ENCODE assay signal across 25 cellular contexts in genomic region chr11:124277207-124277606, GRCh38. TPM values are rescaled to one million over a fixed set of nuclear protein-coding genes. Genes with fewer than 3 reads are reported as not detected.
DNase-seq lines count a peak whose midpoint lies in the region; ATAC-seq, FAIRE-seq and TF ChIP-seq lines count a peak whose summit lies in the region.
"Had no signal": no experiment of that assay in that cellular context is flagged by ENCODE, and none has a peak within 500 bp of the region (broad histone marks: within the 10 kb centered on the region; RNA-seq: fewer than 3 reads in every experiment).

No MANE protein-coding gene starts in this region.

- no peak overlapping the region for H3K4ac ChIP-seq in H1 (replicated peaks; ENCODE audit: insufficient read length, low read depth, low read length)

- peak overlapping the region; percentile 61; the same call in 1 of the 2 replicates for H2BK15ac ChIP-seq in H1 (ENCODE audit: low read length)

- H2AK5ac ChIP-seq in H1 (ENCODE audit: low read depth, low read length), result no peak overlapping the region

- intact Hi-C loops in Right ventricle myocardium inferior (cut with DNase I) (no loop called here), heart right ventricle (cut with DNase I) (no loop called here)

- H3K4me1 ChIP-seq in heart right ventricle (no peaks in the 10 kb centered on the region), H1 (replicated peaks in 1 of 4; ENCODE audit: control insufficient read depth in 3 of 4, insufficient read depth in 4 of 4, low read length in 3 of 4) (peaks cover 0 to 3% (median 0%) of the 10 kb centered on the region in 4 experiments; a peak in 1 of 7 replicates), mucosa of rectum (ENCODE audit: control insufficient read depth in 2 of 2, insufficient read depth in 2 of 2, low read length in 2 of 2) (no peaks in the 10 kb centered on the region)
- H3K4me1 ChIP-seq in CD8-positive, alpha-beta memory T cell (ENCODE audit: insufficient read depth, low read length), result no peaks in the 10 kb centered on the region

- CTCF ChIA-PET in H1 (lab: Charles Lee; ENCODE audit: partially characterized antibody), result interaction anchor here (0.6 to 2.5 kb wide), 13 partner anchors 22 to 208 kb away, joined by 3 to 13 read pairs (median 4); partner anchors contain the start of genes OR8G5 and VWA5A
- CTCF ChIA-PET in CD8-positive, alpha-beta memory T cell (lab: Charles Lee), result no interaction called here

- TF ChIP-seq RAD21 in H1 (IDR thresholded peaks at IDR 0.05 in 1 of 2, conservative IDR thresholded peaks at IDR 0.05 in 1 of 2; ENCODE audit: low read depth in 2 of 2, low read length in 2 of 2), result no peak

- POLR2A ChIA-PET in H1 (lab: Charles Lee; ENCODE audit: partially characterized antibody), result interaction anchor here (1.0 kb wide), 1 partner anchor 148 kb away, joined by 3 read pairs; no protein-coding TSS in a partner anchor
- POLR2A ChIA-PET in CD8-positive, alpha-beta memory T cell (lab: Charles Lee), result no interaction called here

- H3K4me3 ChIP-seq in heart right ventricle (no peak overlapping the region), H1 (ENCODE audit: extremely low read depth in 1 of 4, insufficient read depth in 2 of 4, low read depth in 3 of 4, low read length in 4 of 4) (no peak overlapping the region), mucosa of rectum (ENCODE audit: low read length in 2 of 2) (no peak overlapping the region)
- H3K4me3 ChIP-seq in CD8-positive, alpha-beta memory T cell (ENCODE audit: low read length), result no peak overlapping the region
- H3K4me3 ChIP-seq: K562 had no signal

- no peak for TF ChIP-seq EP300 in H1 (IDR thresholded peaks at IDR 0.05; ENCODE audit: borderline replicate concordance in 1 of 2, low read depth in 2 of 2, low read length in 2 of 2)

- no peak overlapping the region for H4K5ac ChIP-seq in H1 (ENCODE audit: insufficient read length, low read depth, low read length)

- no peak for TF ChIP-seq POLR2A in H1 (IDR thresholded peaks at IDR 0.05; ENCODE audit: control extremely low read depth in 1 of 2, low read depth in 2 of 2, low read length in 2 of 2)

- no peak overlapping the region for H3K27ac ChIP-seq in heart right ventricle
- no peak overlapping the region for H3K27ac ChIP-seq in H1 (ENCODE audit: low read depth, low read length)
- peak overlapping the region; percentile 27 to 35 for H3K27ac ChIP-seq in mucosa of rectum (ENCODE audit: low read depth in 2 of 2, low read length in 2 of 2)
- H3K27ac ChIP-seq in CD8-positive, alpha-beta memory T cell (ENCODE audit: low read depth, low read length), result no peak overlapping the region
- H3K27ac ChIP-seq: C4-2B had no signal

- no peak for FAIRE-seq in H1 (lab: Jason Lieb, UNC)
- FAIRE-seq: D721Med, GM18507, H54, K562 had no signal

- H3K27me3 ChIP-seq in heart right ventricle (no peaks in the 10 kb centered on the region), H1 (replicated peaks in 1 of 4; ENCODE audit: control insufficient read depth in 3 of 4, extremely low read depth in 1 of 4, insufficient read depth in 3 of 4, low read length in 3 of 4) (no peaks in the 10 kb centered on the region), mucosa of rectum (ENCODE audit: control insufficient read depth in 2 of 2, insufficient read depth in 2 of 2, low read length in 2 of 2) (no peaks in the 10 kb centered on the region)
- H3K27me3 ChIP-seq in CD8-positive, alpha-beta memory T cell (ENCODE audit: insufficient read depth, low read length, poor library complexity, severe bottlenecking), result no peaks in the 10 kb centered on the region

- TF ChIP-seq CTCF in heart right ventricle (IDR thresholded peaks at IDR 0.05), result no peak
- peak in 1 of 3 experiments; percentile 3; a peak in 1 of 4 replicates for TF ChIP-seq CTCF in H1 (IDR thresholded peaks at IDR 0.05; ENCODE audit: control extremely low read depth in 1 of 3, insufficient read depth in 1 of 3, low read depth in 1 of 3, low read length in 3 of 3)

- no peak overlapping the region for H2BK20ac ChIP-seq in H1 (ENCODE audit: low read length)

- WGBS in heart right ventricle, 2 donors, result 83 to 90% methylated on average over 3 of the region's 3 CpGs
- WGBS in H1 (ENCODE audit: extremely low coverage in 1 of 2, insufficient coverage in 1 of 2, insufficient read length in 1 of 2, insufficient replicate concordance in 2 of 2, low coverage in 1 of 2, low lambda C conversion rate in 2 of 2, missing lambda C conversion rate in 1 of 2), 2 experiments, result 100% methylated on average over 3 of the region's 3 CpGs; no CpG with 5 or more reads in 1 of the 2 experiments

- no peaks in the 10 kb centered on the region for H3K36me3 ChIP-seq in heart right ventricle
- no peaks in the 10 kb centered on the region for H3K36me3 ChIP-seq in H1 (ENCODE audit: control insufficient read depth in 2 of 4, insufficient read depth in 4 of 4, low read length in 3 of 4)
- no peaks in the 10 kb centered on the region for H3K36me3 ChIP-seq in mucosa of rectum (ENCODE audit: control insufficient read depth in 2 of 2, insufficient read depth in 2 of 2, low read length in 2 of 2)
- H3K36me3 ChIP-seq in CD8-positive, alpha-beta memory T cell (ENCODE audit: insufficient read depth, low read length), result no peaks in the 10 kb centered on the region

- peak overlapping the region; percentile 49; the same call in 1 of the 2 replicates for H2AFZ ChIP-seq in H1 (ENCODE audit: low read length)

- no peaks in the 10 kb centered on the region for H3K79me1 ChIP-seq in H1 (ENCODE audit: low read depth, low read length)

- H3K27me3 Mint-ChIP-seq in CD8-positive, alpha-beta memory T cell, result no peaks in the 10 kb centered on the region

- no peak overlapping the region for H3K14ac ChIP-seq in H1 (ENCODE audit: insufficient read length)

- H2BK5ac ChIP-seq in H1 (ENCODE audit: low read depth, low read length), result no peak overlapping the region

- H4K91ac ChIP-seq in H1 (replicated peaks; ENCODE audit: insufficient read length, low read length), result no peak overlapping the region

- H3K27ac Mint-ChIP-seq in CD8-positive, alpha-beta memory T cell, result no peak overlapping the region

- H2BK120ac ChIP-seq in H1 (replicated peaks; ENCODE audit: low read depth, low read length), result peak overlapping the region; percentile 64

- DNase-seq in Right ventricle myocardium inferior (ENCODE audit: missing footprints) (peak; percentile 65), heart right ventricle (no peak), H1 (ENCODE audit: low read depth in 1 of 2, low spot score in 2 of 2) (no peak), NCI-H146 (lab: John Stamatoyannopoulos, UW) (no peak), epidermal melanocyte (ENCODE audit: insufficient read length, low spot score) (no peak)
- no peak for DNase-seq in CD8-positive, alpha-beta memory T cell
- DNase-seq: 8988T; GDM1; MM.1S; NCI-H1048; NCI-H1417 treated with DMSO at 0.1 percent for 48 hours; NCI-H187 treated with DMSO at 0.1 percent for 48 hours; NCI-H226; NCI-H510A treated with DMSO at 0.1 percent for 48 hours; NCI-H748 treated with DMSO at 0.1 percent for 48 hours; NK-92 treated with Interleukin-12 subunit alpha and Interleukin-12 subunit beta, amount 100 ng/mL, for 24 hours had no signal

- H3K23ac ChIP-seq in H1 (ENCODE audit: insufficient read length), result no peak overlapping the region

- peak overlapping the region; percentile 39; the same call in 1 of the 2 replicates for H2BK12ac ChIP-seq in H1 (ENCODE audit: low read depth, low read length)

- no peak overlapping the region for H3K4me2 ChIP-seq in H1 (ENCODE audit: insufficient read depth in 1 of 2, low read depth in 2 of 2, low read length in 2 of 2)

- peaks cover 0 to 15% (median 7%) of the 10 kb centered on the region in 5 donors for H3K9me3 Mint-ChIP-seq in CD8-positive, alpha-beta memory T cell

- H3K9ac ChIP-seq in H1 (replicated peaks in 1 of 4; ENCODE audit: extremely low read depth in 1 of 4, low read depth in 3 of 4, low read length in 3 of 4) (no peak overlapping the region), mucosa of rectum (ENCODE audit: low read depth in 1 of 2, low read length in 2 of 2) (no peak overlapping the region)

- H3K18ac ChIP-seq in H1 (ENCODE audit: extremely low read depth, low read length), result no peak overlapping the region

- H4K8ac ChIP-seq in H1 (ENCODE audit: extremely low read depth, insufficient read depth, low read length), result no peak overlapping the region

- peaks cover 0 to 21% (median 0%) of the 10 kb centered on the region in 11 donors for H3K9me3 ChIP-seq in heart right ventricle
- no peaks in the 10 kb centered on the region for H3K9me3 ChIP-seq in H1 (ENCODE audit: insufficient read depth in 2 of 2, low read depth in 1 of 2, low read length in 1 of 2)
- no peaks in the 10 kb centered on the region for H3K9me3 ChIP-seq in mucosa of rectum (ENCODE audit: control insufficient read depth in 2 of 2, low read length in 2 of 2)
- H3K9me3 ChIP-seq in CD8-positive, alpha-beta memory T cell (ENCODE audit: low read length), result no peaks in the 10 kb centered on the region

- ATAC-seq in Right ventricle myocardium inferior (no peak), heart right ventricle (no peak)
- ATAC-seq: K562, Panc1, SK-N-SH treated with all-trans-retinoic acid at 6 μM for 48 hours had no signal

- no peaks in the 10 kb centered on the region for H3K36me3 Mint-ChIP-seq in CD8-positive, alpha-beta memory T cell

- no peaks in the 10 kb centered on the region for H3K79me2 ChIP-seq in H1 (ENCODE audit: control insufficient read depth in 1 of 2, insufficient read depth in 2 of 2, low read length in 2 of 2)

- H3K56ac ChIP-seq in H1 (replicated peaks; ENCODE audit: insufficient read length, low read depth, low read length), result no peak overlapping the region

- H3K23me2 ChIP-seq in H1 (ENCODE audit: low read depth, low read length), result no peaks in the 10 kb centered on the region

- no peaks in the 10 kb centered on the region for H3K4me1 Mint-ChIP-seq in CD8-positive, alpha-beta memory T cell

- H3K4me3 Mint-ChIP-seq in CD8-positive, alpha-beta memory T cell, result no peak overlapping the region

- H4K20me1 ChIP-seq in H1 (replicated peaks in 1 of 2; ENCODE audit: control insufficient read depth in 1 of 2, insufficient read depth in 2 of 2, low read length in 2 of 2), result no peaks in the 10 kb centered on the region

RNA-seq across cellular contexts. Expression of gene OR8G5, which starts 21.0 kb away (rescaled TPM):
- total RNA-seq in Right ventricle myocardium inferior (not detected), heart right ventricle (not detected)
- polyA plus RNA-seq in heart right ventricle (not detected), H1 (2011; rRNA removed) (not detected in 2 replicates)
- not detected in 2 replicates for total RNA-seq in H1 (2021; fragmentation: NEBNext Ultra II Directional; extraction: Animal tissue kit (Norgen Biotek cat#: 25700))
- polyA plus RNA-seq in H1 (2011; cell fraction: cytosol; rRNA removed), result not detected
- polyA plus RNA-seq in H1 (2011; cell fraction: nucleus; rRNA removed), result not detected
- not detected in 4 replicates for polyA plus RNA-seq in H1 (2012, experiment 1 of 2)
- not detected for polyA plus RNA-seq in H1 (2012, experiment 2 of 2)
- polyA plus RNA-seq in H1 (2013, experiment 1 of 2), result not detected
- polyA plus RNA-seq in H1 (2013, experiment 2 of 2), result not detected
- not detected in 2 replicates for polyA minus RNA-seq in H1 (2011; rRNA and poly(A)+ RNA removed)
- polyA minus RNA-seq in H1 (2011; cell fraction: cytosol; rRNA and poly(A)+ RNA removed), result not detected
- not detected for polyA minus RNA-seq in H1 (2011; cell fraction: nucleus; rRNA and poly(A)+ RNA removed)
- total RNA-seq in CD8-positive, alpha-beta memory T cell, result not detected
- polyA plus RNA-seq in CD8-positive, alpha-beta memory T cell, result not detected
- total RNA-seq: LHCN-M2 had no signal

RNA-seq across cellular contexts. Expression of gene OR8G1, which starts 36.3 kb away (rescaled TPM):
- total RNA-seq in Right ventricle myocardium inferior (not detected), heart right ventricle (not detected)
- polyA plus RNA-seq in heart right ventricle (not detected), H1 (2011; rRNA removed) (not detected in 2 replicates)
- not detected in 2 replicates for total RNA-seq in H1 (2021; fragmentation: NEBNext Ultra II Directional; extraction: Animal tissue kit (Norgen Biotek cat#: 25700))
- polyA plus RNA-seq in H1 (2011; cell fraction: cytosol; rRNA removed), result not detected
- not detected for polyA plus RNA-seq in H1 (2011; cell fraction: nucleus; rRNA removed)
- not detected in 4 replicates for polyA plus RNA-seq in H1 (2012, experiment 1 of 2)
- polyA plus RNA-seq in H1 (2012, experiment 2 of 2), result not detected
- polyA plus RNA-seq in H1 (2013, experiment 1 of 2), result not detected
- not detected for polyA plus RNA-seq in H1 (2013, experiment 2 of 2)
- not detected in 2 replicates for polyA minus RNA-seq in H1 (2011; rRNA and poly(A)+ RNA removed)
- polyA minus RNA-seq in H1 (2011; cell fraction: cytosol; rRNA and poly(A)+ RNA removed), result not detected
- polyA minus RNA-seq in H1 (2011; cell fraction: nucleus; rRNA and poly(A)+ RNA removed), result not detected
- total RNA-seq in CD8-positive, alpha-beta memory T cell, result not detected
- not detected for polyA plus RNA-seq in CD8-positive, alpha-beta memory T cell
- total RNA-seq: LHCN-M2 had no signal

RNA-seq across cellular contexts. Expression of gene OR8D1, which starts 36.5 kb away (rescaled TPM):
- not detected for total RNA-seq in Right ventricle myocardium inferior
- total RNA-seq in heart right ventricle, result not detected
- polyA plus RNA-seq in heart right ventricle, result not detected
- total RNA-seq in H1 (2021; fragmentation: NEBNext Ultra II Directional; extraction: Animal tissue kit (Norgen Biotek cat#: 25700)), result not detected in 2 replicates
- polyA plus RNA-seq in H1 (2011; rRNA removed), result not detected in 2 replicates
- not detected for polyA plus RNA-seq in H1 (2011; cell fraction: cytosol; rRNA removed)
- polyA plus RNA-seq in H1 (2011; cell fraction: nucleus; rRNA removed), result not detected
- polyA plus RNA-seq in H1 (2012, experiment 1 of 2), result not detected in 4 replicates
- not detected for polyA plus RNA-seq in H1 (2012, experiment 2 of 2)
- polyA plus RNA-seq in H1 (2013, experiment 1 of 2), result not detected
- not detected for polyA plus RNA-seq in H1 (2013, experiment 2 of 2)
- not detected in 2 replicates for polyA minus RNA-seq in H1 (2011; rRNA and poly(A)+ RNA removed)
- not detected for polyA minus RNA-seq in H1 (2011; cell fraction: cytosol; rRNA and poly(A)+ RNA removed)
- not detected for polyA minus RNA-seq in H1 (2011; cell fraction: nucleus; rRNA and poly(A)+ RNA removed)
- total RNA-seq in CD8-positive, alpha-beta memory T cell, result not detected
- not detected for polyA plus RNA-seq in CD8-positive, alpha-beta memory T cell
- total RNA-seq: K562, LHCN-M2 had no signal

RNA-seq across cellular contexts. Expression of gene OR8D2, which starts 42.8 kb away (rescaled TPM):
- not detected for total RNA-seq in Right ventricle myocardium inferior
- total RNA-seq in heart right ventricle, result not detected
- polyA plus RNA-seq in heart right ventricle, result not detected
- total RNA-seq in H1 (2021; fragmentation: NEBNext Ultra II Directional; extraction: Animal tissue kit (Norgen Biotek cat#: 25700)), result not detected in 2 replicates
- not detected in 2 replicates for polyA plus RNA-seq in H1 (2011; rRNA removed)
- not detected for polyA plus RNA-seq in H1 (2011; cell fraction: cytosol; rRNA removed)
- not detected for polyA plus RNA-seq in H1 (2011; cell fraction: nucleus; rRNA removed)
- polyA plus RNA-seq in H1 (2012, experiment 1 of 2), result not detected in 4 replicates
- polyA plus RNA-seq in H1 (2012, experiment 2 of 2), result not detected
- not detected for polyA plus RNA-seq in H1 (2013, experiment 1 of 2)
- polyA plus RNA-seq in H1 (2013, experiment 2 of 2), result not detected
- not detected in 2 replicates for polyA minus RNA-seq in H1 (2011; rRNA and poly(A)+ RNA removed)
- not detected for polyA minus RNA-seq in H1 (2011; cell fraction: cytosol; rRNA and poly(A)+ RNA removed)
- not detected for polyA minus RNA-seq in H1 (2011; cell fraction: nucleus; rRNA and poly(A)+ RNA removed)
- total RNA-seq in CD8-positive, alpha-beta memory T cell, result not detected
- not detected for polyA plus RNA-seq in CD8-positive, alpha-beta memory T cell
- total RNA-seq: K562, LHCN-M2 had no signal

Comparison
In these comparisons a context has a peak if more than half of its experiments do, and no peak if none do; other contexts are left out.
1. H3K27ac ChIP-seq: peak in mucosa of rectum (2 of 2); none in heart right ventricle (0 of 10), H1 (single experiment) and CD8-positive, alpha-beta memory T cell (single experiment).